In genomic region chr3:170656293-170656692, GRCh38 we compare ENCODE assay signal across 23 cellular contexts.
"Had no signal": no experiment of that assay in that cellular context is flagged by ENCODE, and none has a peak within 500 bp of the region (broad histone marks: within the 10 kb centered on the region; RNA-seq: fewer than 3 reads in every experiment).

No MANE protein-coding gene starts in this region.

- H3K27ac Mint-ChIP-seq: activated CD4-positive, alpha-beta memory T cell treated with anti-CD3 and anti-CD28 coated beads for 36 hours; activated CD4-positive, alpha-beta T cell treated with anti-CD3 and anti-CD28 coated beads for 36 hours; activated CD4-positive, alpha-beta T cell treated with anti-CD3 and anti-CD28 coated beads, Interleukin-2, amount 10 ng/mL, durations not matched to agents 24 days and 14 days; activated CD8-positive, alpha-beta memory T cell treated with anti-CD3 and anti-CD28 coated beads, Interleukin-2, amount 10 ng/mL, durations not matched to agents 7 days and 5 days; activated CD8-positive, alpha-beta T cell treated with anti-CD3 and anti-CD28 coated beads, Interleukin-2, amount 10 ng/mL, durations not matched to agents 7 days and 5 days; activated naive CD4-positive, alpha-beta T cell treated with anti-CD3 and anti-CD28 coated beads, Interleukin-2, amount 10 ng/mL, durations not matched to agents 7 days and 5 days; activated naive CD4-positive, alpha-beta T cell treated with anti-CD3 and anti-CD28 coated beads, Interleukin-2, amount 50 U/mL, for 72 hours; activated naive CD8-positive, alpha-beta T cell treated with anti-CD3 and anti-CD28 coated beads, Interleukin-2, amount 10 ng/mL, durations not matched to agents 7 days and 5 days; activated T-cell treated with anti-CD3 and anti-CD28 coated beads, Interleukin-2, amount 50 U/mL, for 72 hours; brain had no signal

- H3K27me3 Mint-ChIP-seq: activated CD8-positive, alpha-beta memory T cell treated with anti-CD3 and anti-CD28 coated beads, Interleukin-2, amount 10 ng/mL, durations not matched to agents 7 days and 5 days had no signal

- H3K36me3 Mint-ChIP-seq: activated CD4-positive, alpha-beta memory T cell treated with anti-CD3 and anti-CD28 coated beads for 36 hours; activated CD8-positive, alpha-beta memory T cell treated with anti-CD3 and anti-CD28 coated beads, Interleukin-2, amount 10 ng/mL, durations not matched to agents 7 days and 5 days; activated naive CD4-positive, alpha-beta T cell treated with anti-CD3 and anti-CD28 coated beads, Interleukin-2, amount 10 ng/mL, durations not matched to agents 7 days and 5 days; activated naive CD4-positive, alpha-beta T cell treated with anti-CD3 and anti-CD28 coated beads, Interleukin-2, amount 50 U/mL, for 72 hours; activated naive CD8-positive, alpha-beta T cell treated with anti-CD3 and anti-CD28 coated beads, Interleukin-2, amount 10 ng/mL, durations not matched to agents 7 days and 5 days; brain had no signal

- H3K4me3 Mint-ChIP-seq: activated CD4-positive, alpha-beta memory T cell treated with anti-CD3 and anti-CD28 coated beads for 36 hours; activated CD4-positive, alpha-beta T cell treated with anti-CD3 and anti-CD28 coated beads for 36 hours; activated CD4-positive, alpha-beta T cell treated with anti-CD3 and anti-CD28 coated beads, Interleukin-2, amount 10 ng/mL, durations not matched to agents 24 days and 14 days; activated CD8-positive, alpha-beta memory T cell treated with anti-CD3 and anti-CD28 coated beads, Interleukin-2, amount 10 ng/mL, durations not matched to agents 7 days and 5 days; activated CD8-positive, alpha-beta T cell treated with anti-CD3 and anti-CD28 coated beads, Interleukin-2, amount 10 ng/mL, durations not matched to agents 7 days and 5 days; activated naive CD4-positive, alpha-beta T cell treated with anti-CD3 and anti-CD28 coated beads, Interleukin-2, amount 10 ng/mL, durations not matched to agents 7 days and 5 days; activated naive CD8-positive, alpha-beta T cell treated with anti-CD3 and anti-CD28 coated beads, Interleukin-2, amount 10 ng/mL, durations not matched to agents 7 days and 5 days; activated T-cell treated with anti-CD3 and anti-CD28 coated beads, Interleukin-2, amount 50 U/mL, for 72 hours; brain had no signal

- H3K4me1 Mint-ChIP-seq: activated CD4-positive, alpha-beta T cell treated with anti-CD3 and anti-CD28 coated beads for 36 hours; activated CD4-positive, alpha-beta T cell treated with anti-CD3 and anti-CD28 coated beads, Interleukin-2, amount 10 ng/mL, durations not matched to agents 24 days and 14 days; activated CD8-positive, alpha-beta memory T cell treated with anti-CD3 and anti-CD28 coated beads, Interleukin-2, amount 10 ng/mL, durations not matched to agents 7 days and 5 days; activated naive CD4-positive, alpha-beta T cell treated with anti-CD3 and anti-CD28 coated beads, Interleukin-2, amount 10 ng/mL, durations not matched to agents 7 days and 5 days; activated naive CD8-positive, alpha-beta T cell treated with anti-CD3 and anti-CD28 coated beads, Interleukin-2, amount 10 ng/mL, durations not matched to agents 7 days and 5 days; brain had no signal

- H3K9me3 Mint-ChIP-seq: activated CD4-positive, alpha-beta memory T cell treated with anti-CD3 and anti-CD28 coated beads for 36 hours; activated CD4-positive, alpha-beta T cell treated with anti-CD3 and anti-CD28 coated beads, Interleukin-2, amount 10 ng/mL, durations not matched to agents 24 days and 14 days; activated naive CD4-positive, alpha-beta T cell treated with anti-CD3 and anti-CD28 coated beads, Interleukin-2, amount 10 ng/mL, durations not matched to agents 7 days and 5 days; activated naive CD4-positive, alpha-beta T cell treated with anti-CD3 and anti-CD28 coated beads, Interleukin-2, amount 50 U/mL, for 72 hours; activated naive CD8-positive, alpha-beta T cell treated with anti-CD3 and anti-CD28 coated beads, Interleukin-2, amount 10 ng/mL, durations not matched to agents 7 days and 5 days had no signal

- ATAC-seq: activated CD4-positive, alpha-beta T cell treated with anti-CD3 and anti-CD28 coated beads for 36 hours; activated CD8-positive, alpha-beta memory T cell treated with anti-CD3 and anti-CD28 coated beads, Interleukin-2, amount 10 ng/mL, durations not matched to agents 7 days and 5 days; activated CD8-positive, alpha-beta T cell treated with anti-CD3 and anti-CD28 coated beads, Interleukin-2, amount 10 ng/mL, durations not matched to agents 7 days and 5 days; activated naive CD4-positive, alpha-beta T cell treated with anti-CD3 and anti-CD28 coated beads, Interleukin-2, amount 50 U/mL, for 72 hours; activated T-cell treated with anti-CD3 and anti-CD28 coated beads, Interleukin-2, amount 50 U/mL, for 72 hours had no signal

- DNase-seq: activated CD4-positive, alpha-beta memory T cell treated with anti-CD3 and anti-CD28 coated beads for 36 hours; activated CD4-positive, alpha-beta T cell treated with anti-CD3 and anti-CD28 coated beads for 36 hours; activated CD4-positive, alpha-beta T cell treated with anti-CD3 and anti-CD28 coated beads, Interleukin-2, amount 10 ng/mL, durations not matched to agents 24 days and 14 days; activated CD4-positive, CD25-positive, alpha-beta regulatory T cell; activated CD4-positive, CD25-positive, alpha-beta regulatory T cell treated with anti-CD3 and anti-CD28 coated beads, Interleukin-2, amount 50 U/mL, for 72 hours; activated CD8-positive, alpha-beta memory T cell treated with anti-CD3 and anti-CD28 coated beads, Interleukin-2, amount 10 ng/mL, durations not matched to agents 7 days and 5 days; activated CD8-positive, alpha-beta memory T cell treated with anti-CD3 and anti-CD28 coated beads, Interleukin-2, amount 50 U/mL, for 4 hours; activated CD8-positive, alpha-beta T cell treated with anti-CD3 and anti-CD28 coated beads, Interleukin-2, amount 10 ng/mL, durations not matched to agents 7 days and 5 days; activated gamma-delta T cell; activated naive CD4-positive, alpha-beta T cell; activated naive CD4-positive, alpha-beta T cell treated with anti-CD3 and anti-CD28 coated beads, Interleukin-2, amount 10 ng/mL, durations not matched to agents 7 days and 5 days; activated naive CD8-positive, alpha-beta T cell treated with anti-CD3 and anti-CD28 coated beads, Interleukin-2, amount 10 ng/mL, durations not matched to agents 7 days and 5 days; activated T-cell treated with anti-CD3 and anti-CD28 coated beads, Interleukin-2, amount 50 U/mL, for 1 hour; activated T-cell treated with anti-CD3 and anti-CD28 coated beads, Interleukin-2, amount 50 U/mL, for 72 hours; central memory CD4-positive, alpha-beta T cell; cerebellar nuclear complex; colonic mucosa; effector CD8-positive, alpha-beta T cell; esophagus squamous epithelium; foreskin melanocyte; T-helper 2 cell had no signal
